In genomic region chr2:137964859-137965459, GRCh38 we compare ENCODE assay signal across 10 cellular contexts. TPM values are rescaled to one million over a fixed set of nuclear protein-coding genes. Genes with fewer than 3 reads are reported as not detected.
DNase-seq lines count a peak whose midpoint lies in the region; ATAC-seq and TF ChIP-seq lines count a peak whose summit lies in the region.
"Had no signal": no experiment of that assay in that cellular context is flagged by ENCODE, and none has a peak within 500 bp of the region (broad histone marks: within the 10 kb centered on the region; RNA-seq: fewer than 3 reads in every experiment).

No MANE protein-coding gene starts in this region.

- H3K9me3 Mint-ChIP-seq in mesothelial cell of epicardium, result peaks cover 13% of the 10 kb centered on the region
- H3K9me3 Mint-ChIP-seq: activated CD8-positive, alpha-beta T cell treated with anti-CD3 and anti-CD28 coated beads for 36 hours had no signal

- H3K36me3 ChIP-seq in PC-3 (ENCODE audit: low read depth, low read length) (no peaks in the 10 kb centered on the region), duodenal mucosa (ENCODE audit: control insufficient read depth in 1 of 2, insufficient read depth in 2 of 2, low read length in 2 of 2) (peaks cover 0 to 3% of the 10 kb centered on the region in 2 donors), thyroid gland (no peaks in the 10 kb centered on the region)

- H3K27me3 ChIP-seq in PC-3 (ENCODE audit: low read length) (no peaks in the 10 kb centered on the region), duodenal mucosa (ENCODE audit: control insufficient read depth in 1 of 2, insufficient read depth in 2 of 2, low read length in 2 of 2) (no peaks in the 10 kb centered on the region), thyroid gland (no peaks in the 10 kb centered on the region)

- H3K9ac ChIP-seq in PC-3 (ENCODE audit: low read length), result peak overlapping the region; percentile 63
- H3K9ac ChIP-seq in duodenal mucosa (ENCODE audit: low read depth in 1 of 2, low read length in 2 of 2), result peak overlapping the region; percentile 69 to 70

- TF ChIP-seq POLR2A in thyroid gland (IDR thresholded peaks at IDR 0.05), result no peak

- H3K9me3 ChIP-seq in PC-3 (ENCODE audit: low read length), result no peaks in the 10 kb centered on the region
- no peaks in the 10 kb centered on the region for H3K9me3 ChIP-seq in duodenal mucosa (ENCODE audit: control insufficient read depth in 1 of 2, low read length in 2 of 2)
- H3K9me3 ChIP-seq in thyroid gland, result no peaks in the 10 kb centered on the region

- 62 to 65% methylated on average over 3 of the region's 3 CpGs for WGBS in thyroid gland, 2 donors

- peaks cover 4% of the 10 kb centered on the region for H3K36me3 Mint-ChIP-seq in mesothelial cell of epicardium

- ATAC-seq in PC-3, result no peak
- no peak for ATAC-seq in GM21367 (IDR thresholded peaks at IDR 0.05; ENCODE audit: unreplicated experiment)
- no peak for ATAC-seq in stimulated activated naive CD8-positive, alpha-beta T cell treated with anti-CD3 and anti-CD28 coated beads, Interleukin-15, Interleukin-2, amounts not matched to agents 100 U/mL and 50 U/mL, for 24 hours
- ATAC-seq: activated CD8-positive, alpha-beta T cell treated with anti-CD3 and anti-CD28 coated beads for 36 hours had no signal

- H3K79me2 ChIP-seq in PC-3 (ENCODE audit: low read length), result peaks cover 5% of the 10 kb centered on the region; the same call in 1 of the 2 replicates

- H3K4me3 Mint-ChIP-seq in mesothelial cell of epicardium, result peak overlapping the region; percentile 76
- H3K4me3 Mint-ChIP-seq: activated CD8-positive, alpha-beta T cell treated with anti-CD3 and anti-CD28 coated beads for 36 hours had no signal

- peak overlapping the region; percentile 87 for H3K4me2 ChIP-seq in PC-3 (ENCODE audit: low read length)

- BruUV-seq in PC-3 (replicated peaks; lab: Mats Ljungman, UMichigan), result no TSS peak

- H3K9me2 ChIP-seq in PC-3 (replicated peaks; ENCODE audit: low read length), result no peaks in the 10 kb centered on the region

- peak overlapping the region; percentile 94 for H3K27ac Mint-ChIP-seq in mesothelial cell of epicardium
- H3K27ac Mint-ChIP-seq: activated CD8-positive, alpha-beta T cell treated with anti-CD3 and anti-CD28 coated beads for 36 hours had no signal

- POLR2A ChIA-PET in PC-3 (lab: Charles Lee; ENCODE audit: unreplicated experiment), result no interaction called here

- no peaks in the 10 kb centered on the region for H4K20me1 ChIP-seq in PC-3 (ENCODE audit: low read length)

- peaks cover 3% of the 10 kb centered on the region for H3F3A ChIP-seq in PC-3 (ENCODE audit: low read length, unreplicated experiment)

- peaks cover 34% of the 10 kb centered on the region for H3K4me1 Mint-ChIP-seq in mesothelial cell of epicardium

- intact Hi-C loops in PC-3 (cut with micrococcal nuclease) (loop anchor here (1.0 to 10.0 kb wide), 4 partner anchors 107 to 866 kb away; partner anchors contain the start of gene SPOPL), thyroid gland (cut with DNase I) (no loop called here)

- no peaks in the 10 kb centered on the region for H3K27me3 Mint-ChIP-seq in mesothelial cell of epicardium (ENCODE audit: low read depth)

- H3K27ac ChIP-seq in PC-3 (ENCODE audit: low read length) (peak overlapping the region; percentile 75), duodenal mucosa (ENCODE audit: low read depth, low read length) (peak overlapping the region; percentile 90), thyroid gland (peak overlapping the region; percentile 36 to 85 (median 69))

- CTCF ChIA-PET in PC-3 (lab: Charles Lee), result no interaction called here

- peak overlapping the region; percentile 71 for H3K4me3 ChIP-seq in PC-3 (ENCODE audit: low read length)
- H3K4me3 ChIP-seq in duodenal mucosa (ENCODE audit: low read depth in 1 of 2, low read length in 2 of 2), result peak overlapping the region; percentile 78 to 88
- H3K4me3 ChIP-seq in thyroid gland (replicated peaks in 1 of 3), result peak overlapping the region in 2 of 3 donors; percentile 18 to 21

- H3K4me1 ChIP-seq in PC-3 (ENCODE audit: insufficient read depth, low read length), result peaks cover 47% of the 10 kb centered on the region
- peaks cover 25 to 29% of the 10 kb centered on the region in 2 donors for H3K4me1 ChIP-seq in duodenal mucosa (ENCODE audit: control insufficient read depth in 1 of 2, insufficient read depth in 2 of 2, low read length in 2 of 2)
- peaks cover 7 to 10% of the 10 kb centered on the region in 2 donors for H3K4me1 ChIP-seq in thyroid gland

- H2AFZ ChIP-seq in PC-3 (ENCODE audit: low read length), result peak overlapping the region; percentile 87

- TF ChIP-seq CTCF in PC-3 (conservative IDR thresholded peaks at IDR 0.05; ENCODE audit: low read depth, low read length) (no peak), mesothelial cell of epicardium (IDR thresholded peaks at IDR 0.05; ENCODE audit: unreplicated experiment) (no peak), thyroid gland (IDR thresholded peaks at IDR 0.05) (no peak)

- no peak for DNase-seq in PC-3
- DNase-seq in mesothelial cell of epicardium (ENCODE audit: low spot score in 2 of 2, unreplicated experiment in 2 of 2), result no peak
- no peak for DNase-seq in thyroid gland
- DNase-seq in COLO668 (lab: John Stamatoyannopoulos, UW; ENCODE audit: unreplicated experiment), result no peak
- no peak for DNase-seq in stimulated activated naive CD8-positive, alpha-beta T cell treated with anti-CD3 and anti-CD28 coated beads, Interleukin-15, Interleukin-2, amounts not matched to agents 100 U/mL and 50 U/mL, for 24 hours
- no peak for DNase-seq in NCI-H510A treated with DMSO at 0.1 percent for 48 hours (lab: John Stamatoyannopoulos, UW)
- DNase-seq: activated CD8-positive, alpha-beta T cell treated with anti-CD3 and anti-CD28 coated beads for 36 hours; effector CD4-positive, alpha-beta T cell had no signal

RNA-seq across cellular contexts. Expression of gene HNMT, which starts 0.7 kb away (rescaled TPM):
- total RNA-seq in PC-3 (2014; rRNA removed), result 6.9 and 7.1 TPM in 2 replicates
- total RNA-seq in mesothelial cell of epicardium, result 14.4 to 18.8 TPM (median 16.9 TPM) in 3 replicates
- 10 to 100 TPM; 14.4 to 48.8 (median 22.3) TPM for total RNA-seq in thyroid gland
- total RNA-seq: activated CD8-positive, alpha-beta T cell treated with anti-CD3 and anti-CD28 coated beads for 36 hours had no signal

Comparison
In these comparisons a context has a peak if more than half of its experiments do, and no peak if none do; other contexts are left out.
1. H3K4me3 ChIP-seq: peak in every context shown above with its lines; median percentile 83 in duodenal mucosa; 71 in PC-3; 20 in thyroid gland.